In the genomic region with DNA sequence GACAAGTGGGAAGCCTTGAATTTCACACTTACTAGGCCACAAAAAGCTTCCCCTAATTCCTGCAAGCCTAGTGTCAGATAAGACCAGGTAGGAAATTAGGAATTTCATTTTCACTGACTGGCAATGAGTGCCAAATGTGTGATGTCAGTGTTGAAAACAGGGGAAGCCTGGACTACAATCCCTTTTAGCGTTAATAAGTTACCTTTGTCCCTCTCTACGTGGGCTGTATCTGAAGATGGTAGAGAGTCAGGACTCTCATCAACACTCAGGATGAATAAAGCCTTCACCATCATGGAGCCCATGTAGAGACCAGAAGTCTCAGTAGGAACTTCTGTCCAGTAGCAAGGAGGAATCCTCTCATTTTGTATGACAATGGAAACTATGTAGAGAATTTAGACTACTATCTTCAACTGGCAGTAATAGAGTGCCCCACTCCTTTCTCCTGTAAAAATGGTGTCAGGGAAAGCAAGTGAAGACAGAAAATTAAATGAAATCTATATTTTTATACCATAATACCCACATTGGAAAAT, we compare ENCODE assay signal across 20 cellular contexts.
A peak's percentile ranks its signal among the peaks of the same experiment; 100 is the strongest.
DNase-seq lines count a peak whose midpoint lies in the region; ATAC-seq, FAIRE-seq and TF ChIP-seq lines count a peak whose summit lies in the region.
"Had no signal": no experiment of that assay in that cellular context is flagged by ENCODE, and none has a peak within 500 bp of the region (broad histone marks: within the 10 kb centered on the region; RNA-seq: fewer than 3 reads in every experiment).

No MANE protein-coding gene starts in this region.

- H3K27ac ChIP-seq in HUES48 (ENCODE audit: low read depth, low read length) (peak overlapping the region; percentile 3), neuronal stem cell (replicated peaks; ENCODE audit: low read length) (no peak overlapping the region)
- H3K27ac ChIP-seq: A549, C4-2B, GM23248 had no signal

- H3K27ac Mint-ChIP-seq in WTC11, result peak overlapping the region; percentile 43
- H3K27ac Mint-ChIP-seq: CD4-positive, alpha-beta memory T cell had no signal

- H3K4me1 Mint-ChIP-seq in WTC11, result peaks cover 22% of the 10 kb centered on the region
- H3K4me1 Mint-ChIP-seq: CD4-positive, alpha-beta memory T cell had no signal

- no CpG with 5 or more reads among the region's 2 CpGs for WGBS in neuronal stem cell (ENCODE audit: extremely low coverage in 2 of 2, insufficient read length in 2 of 2, insufficient replicate concordance in 1 of 2), 2 donors

- no peaks in the 10 kb centered on the region for H3K79me1 ChIP-seq in neuronal stem cell (ENCODE audit: low read depth, low read length)

- H3K23ac ChIP-seq in neuronal stem cell (ENCODE audit: low read depth, low read length, poor library complexity), result no peak overlapping the region

- no peak overlapping the region for H4K8ac ChIP-seq in neuronal stem cell (ENCODE audit: low read depth, low read length)

- H3K18ac ChIP-seq in neuronal stem cell (ENCODE audit: low read length), result no peak overlapping the region

- no peaks in the 10 kb centered on the region for H3K36me3 ChIP-seq in HUES48 (ENCODE audit: control insufficient read depth, insufficient read depth, low read length)
- no peaks in the 10 kb centered on the region for H3K36me3 ChIP-seq in neuronal stem cell (replicated peaks in 1 of 2; ENCODE audit: control insufficient read depth in 2 of 2, insufficient read depth in 2 of 2, low read length in 2 of 2)
- H3K36me3 ChIP-seq: BE2C, HAP-1 had no signal

- no peak overlapping the region for H4K91ac ChIP-seq in neuronal stem cell (ENCODE audit: low read depth, low read length, poor library complexity)

- H3K9me3 ChIP-seq in HUES48 (ENCODE audit: control insufficient read depth, insufficient read depth, low read length), result no peaks in the 10 kb centered on the region
- H3K9me3 ChIP-seq in neuronal stem cell (replicated peaks in 1 of 2; ENCODE audit: control insufficient read depth in 2 of 2, insufficient read depth in 1 of 2, low read depth in 1 of 2, low read length in 2 of 2), result no peaks in the 10 kb centered on the region
- H3K9me3 ChIP-seq: A549, BE2C, HAP-1 had no signal

- H2AFZ ChIP-seq in neuronal stem cell (ENCODE audit: low read length), result peak overlapping the region; percentile 54
- H2AFZ ChIP-seq: GM23248 had no signal

- no peaks in the 10 kb centered on the region for H3K36me3 Mint-ChIP-seq in WTC11
- H3K36me3 Mint-ChIP-seq: CD4-positive, alpha-beta memory T cell had no signal

- H3K27me3 Mint-ChIP-seq in WTC11 (ENCODE audit: low read depth), result no peaks in the 10 kb centered on the region
- H3K27me3 Mint-ChIP-seq: CD4-positive, alpha-beta memory T cell had no signal

- no peak overlapping the region for H2AK5ac ChIP-seq in neuronal stem cell (ENCODE audit: low read depth, low read length)

- POLR2A ChIA-PET in WTC11 (lab: Charles Lee), result no interaction called here

- peak; percentile 97 for ATAC-seq in WTC11
- ATAC-seq: A549, K562 had no signal

- CTCF ChIA-PET in WTC11 (lab: Charles Lee), result interaction anchor here (1.0 kb wide), 1 partner anchor 9 kb away, joined by 3 read pairs; no protein-coding TSS in a partner anchor

- no peak overlapping the region for H2BK5ac ChIP-seq in neuronal stem cell (ENCODE audit: low read length)

- no peak overlapping the region for H3K4me2 ChIP-seq in neuronal stem cell (ENCODE audit: insufficient read depth, low read length, poor library complexity, severe bottlenecking)
- H3K4me2 ChIP-seq: A549 had no signal

- DNase-seq in WTC11 (ENCODE audit: low spot score), result no peak
- peak; percentile 41 for DNase-seq in iPS DF 4.7 (ENCODE audit: extremely low read depth, low spot score)
- no peak for DNase-seq in neuronal stem cell (ENCODE audit: low spot score)
- DNase-seq in COR-L47 (lab: John Stamatoyannopoulos, UW), result no peak
- no peak for DNase-seq in GM19239 (ENCODE audit: insufficient read length, low spot score)
- DNase-seq in NK-92 treated with Interleukin-12 subunit alpha and Interleukin-12 subunit beta, amount 100 ng/mL, for 24 hours (lab: John Stamatoyannopoulos, UW), result no peak
- DNase-seq in NCI-H345 treated with DMSO at 0.1 percent for 48 hours (lab: John Stamatoyannopoulos, UW; ENCODE audit: unreplicated experiment), result no peak
- DNase-seq: BE2C, DMS153, DMS79 treated with DMSO at 0.1 percent for 48 hours, GF-D8, GM23248 had no signal

- H3K4me3 ChIP-seq in HUES48 (ENCODE audit: low read depth, low read length), result 0 out of 2 replicates have a peak overlapping the region, but pooled peaks have one; percentile 4
- H3K4me3 ChIP-seq in neuronal stem cell (ENCODE audit: low read length in 2 of 2), result no peak overlapping the region
- H3K4me3 ChIP-seq: A549, GM23248, HAP-1, K562 had no signal

- no peak overlapping the region for H2BK15ac ChIP-seq in neuronal stem cell (ENCODE audit: low read length)

- no peak overlapping the region for H3K14ac ChIP-seq in neuronal stem cell (ENCODE audit: low read length)

- H3K4me1 ChIP-seq in HUES48 (ENCODE audit: control insufficient read depth, insufficient read depth, low read length), result peaks cover 11% of the 10 kb centered on the region
- H3K4me1 ChIP-seq in neuronal stem cell (ENCODE audit: control insufficient read depth in 2 of 2, insufficient read depth in 1 of 2, low read depth in 1 of 2, low read length in 2 of 2), result peaks cover 0 to 3% of the 10 kb centered on the region in 2 donors
- H3K4me1 ChIP-seq: A549, BE2C, HAP-1 had no signal

- no peaks in the 10 kb centered on the region for H3K27me3 ChIP-seq in HUES48 (ENCODE audit: control insufficient read depth, insufficient read depth, low read length)
- no peaks in the 10 kb centered on the region for H3K27me3 ChIP-seq in neuronal stem cell (ENCODE audit: control insufficient read depth in 3 of 3, insufficient read depth in 3 of 3, low read depth in 1 of 3, low read length in 3 of 3)
- H3K27me3 ChIP-seq: BE2C had no signal

- H3K9ac ChIP-seq in HUES48 (ENCODE audit: low read depth, low read length) (no peak overlapping the region), neuronal stem cell (ENCODE audit: low read depth, low read length, poor library complexity) (no peak overlapping the region)
- H3K9ac ChIP-seq: GM23248 had no signal

- no peak overlapping the region for H2BK120ac ChIP-seq in neuronal stem cell (ENCODE audit: low read depth, low read length)

- no peak overlapping the region for H3K4me3 Mint-ChIP-seq in WTC11
- H3K4me3 Mint-ChIP-seq: CD4-positive, alpha-beta memory T cell had no signal

- no peaks in the 10 kb centered on the region for H3K9me3 Mint-ChIP-seq in WTC11

- no peak overlapping the region for H2BK12ac ChIP-seq in neuronal stem cell (ENCODE audit: low read length)

- no peak overlapping the region for H3K4ac ChIP-seq in neuronal stem cell (ENCODE audit: low read length)

- no peak for TF ChIP-seq CTCF in WTC11 (IDR thresholded peaks at IDR 0.05)

- no peak for FAIRE-seq in GM19239 (lab: Jason Lieb, UNC)
- FAIRE-seq: A549, D721Med, HTR-8/SVneo, K562 had no signal

TF ChIP-seq in WTC11, 78 proteins besides CTCF, POLR2A, EP300 and RAD21:
- TF ChIP-seq, protein P1, sequence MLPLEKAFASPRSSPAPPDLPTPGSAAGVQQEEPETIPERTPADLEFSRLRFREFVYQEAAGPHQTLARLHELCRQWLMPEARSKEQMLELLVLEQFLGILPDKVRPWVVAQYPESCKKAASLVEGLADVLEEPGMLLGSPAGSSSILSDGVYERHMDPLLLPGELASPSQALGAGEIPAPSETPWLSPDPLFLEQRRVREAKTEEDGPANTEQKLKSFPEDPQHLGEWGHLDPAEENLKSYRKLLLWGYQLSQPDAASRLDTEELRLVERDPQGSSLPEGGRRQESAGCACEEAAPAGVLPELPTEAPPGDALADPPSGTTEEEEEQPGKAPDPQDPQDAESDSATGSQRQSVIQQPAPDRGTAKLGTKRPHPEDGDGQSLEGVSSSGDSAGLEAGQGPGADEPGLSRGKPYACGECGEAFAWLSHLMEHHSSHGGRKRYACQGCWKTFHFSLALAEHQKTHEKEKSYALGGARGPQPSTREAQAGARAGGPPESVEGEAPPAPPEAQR (CRISPR knock-in tag; IDR thresholded peaks at IDR 0.05), result 0 out of 2 replicates have a peak, but pooled peaks have one; percentile 13
- no peak for TF ChIP-seq ELF4 (CRISPR knock-in tag; IDR thresholded peaks at IDR 0.05; ENCODE audit: low read depth)
